ENCODE assay signal across 8 cellular contexts in genomic region chr2:152421521-152422367, GRCh38.
A peak's percentile ranks its signal among the peaks of the same experiment; 100 is the strongest.
DNase-seq lines count a peak whose midpoint lies in the region; ATAC-seq, FAIRE-seq and TF ChIP-seq lines count a peak whose summit lies in the region.

No MANE protein-coding gene starts in this region.

- no peak overlapping the region for H4K91ac ChIP-seq in neuronal stem cell (ENCODE audit: low read depth, low read length, poor library complexity)

- H3K27me3 ChIP-seq in keratinocyte (ENCODE audit: control insufficient read depth, extremely low read depth, insufficient read depth, low read length) (no peaks in the 10 kb centered on the region), neuronal stem cell (ENCODE audit: control insufficient read depth in 3 of 3, insufficient read depth in 3 of 3, low read depth in 1 of 3, low read length in 3 of 3) (no peaks in the 10 kb centered on the region)

- no peak overlapping the region for H3K4ac ChIP-seq in neuronal stem cell (ENCODE audit: low read length)

- no peak overlapping the region for H3K14ac ChIP-seq in neuronal stem cell (ENCODE audit: low read length)

- H2BK12ac ChIP-seq in neuronal stem cell (ENCODE audit: low read length), result no peak overlapping the region

- H3K36me3 ChIP-seq in keratinocyte (ENCODE audit: control insufficient read depth in 2 of 2, extremely low read depth in 1 of 2, insufficient read depth in 2 of 2, low read length in 2 of 2), result peaks cover 0 to 4% of the 10 kb centered on the region in 2 experiments
- peaks cover 0 to 12% of the 10 kb centered on the region in 2 donors for H3K36me3 ChIP-seq in neuronal stem cell (replicated peaks in 1 of 2; ENCODE audit: control insufficient read depth in 2 of 2, insufficient read depth in 2 of 2, low read length in 2 of 2)

- peak; percentile 92 for FAIRE-seq in keratinocyte (lab: Jason Lieb, UNC)

- peak overlapping the region; percentile 72 for H3K9ac ChIP-seq in keratinocyte (ENCODE audit: control insufficient read depth, extremely low read depth, insufficient read depth, low read length)
- no peak overlapping the region for H3K9ac ChIP-seq in neuronal stem cell (ENCODE audit: low read depth, low read length, poor library complexity)

- H4K20me1 ChIP-seq in keratinocyte (ENCODE audit: control insufficient read depth, extremely low read depth, insufficient read depth, low read length), result no peaks in the 10 kb centered on the region

- no peak overlapping the region for H4K8ac ChIP-seq in neuronal stem cell (ENCODE audit: low read depth, low read length)

- dilution Hi-C loops in keratinocyte (cut with MboI; ENCODE audit: extremely low pct_ligation_motif_present, low sequenced_read_pairs), result no loop called here

- H3K18ac ChIP-seq in neuronal stem cell (ENCODE audit: low read length), result no peak overlapping the region

- no peak overlapping the region for H2BK15ac ChIP-seq in neuronal stem cell (ENCODE audit: low read length)

- in situ Hi-C loops in G401 (cut with HindIII; ENCODE audit: low sequenced_read_pairs) (no loop called here), astrocyte of the cerebellum (cut with HindIII; ENCODE audit: low sequenced_read_pairs) (no loop called here)

- H3K79me2 ChIP-seq in keratinocyte (ENCODE audit: control insufficient read depth, insufficient read depth, low read length), result peaks cover 81% of the 10 kb centered on the region

- no peak overlapping the region for H3K23ac ChIP-seq in neuronal stem cell (ENCODE audit: low read depth, low read length, poor library complexity)

- no CpG with 5 or more reads among the region's 8 CpGs for WGBS in neuronal stem cell (ENCODE audit: extremely low coverage in 2 of 2, insufficient read length in 2 of 2, insufficient replicate concordance in 1 of 2), 2 donors

- no peak overlapping the region for H2BK120ac ChIP-seq in neuronal stem cell (ENCODE audit: low read depth, low read length)

- peaks cover 2% of the 10 kb centered on the region for H3K9me1 ChIP-seq in keratinocyte (ENCODE audit: control insufficient read depth, extremely low read depth, insufficient read depth, low read length)

- peak; percentile 72 for ATAC-seq in GM21786 (IDR thresholded peaks at IDR 0.05; ENCODE audit: unreplicated experiment)
- no peak for ATAC-seq in HG02870 (IDR thresholded peaks at IDR 0.05; ENCODE audit: unreplicated experiment)

- H3K4me3 ChIP-seq in astrocyte of the cerebellum (ENCODE audit: low read depth, low read length) (no peak overlapping the region), keratinocyte (ENCODE audit: control insufficient read depth in 2 of 3, extremely low read depth in 1 of 3, insufficient read depth in 2 of 3, low read depth in 1 of 3, low read length in 3 of 3) (peak overlapping the region in 2 of 3 experiments; percentile 39 to 44), neuronal stem cell (ENCODE audit: low read length in 2 of 2) (no peak overlapping the region)

- peak overlapping the region; percentile 84 for H3K4me2 ChIP-seq in keratinocyte (ENCODE audit: control insufficient read depth, extremely low read depth, insufficient read depth, low read depth, low read length)
- H3K4me2 ChIP-seq in neuronal stem cell (ENCODE audit: insufficient read depth, low read length, poor library complexity, severe bottlenecking), result no peak overlapping the region

- H3K27ac ChIP-seq in keratinocyte (ENCODE audit: control insufficient read depth, insufficient read depth, low read length) (peak overlapping the region; percentile 94), temporal lobe (ENCODE audit: low read depth, low read length) (peak overlapping the region; percentile 86), neuronal stem cell (replicated peaks; ENCODE audit: low read length) (no peak overlapping the region)

- peak; percentile 63 for DNase-seq in G401 (ENCODE audit: low spot score)
- peak; percentile 92 for DNase-seq in LHCN-M2 (ENCODE audit: low read depth)
- DNase-seq in astrocyte of the cerebellum (ENCODE audit: low read depth), result peak; percentile 94
- DNase-seq in keratinocyte (ENCODE audit: low read depth, low spot score), result peak; percentile 88
- no peak for DNase-seq in neuronal stem cell (ENCODE audit: low spot score)

- H2BK5ac ChIP-seq in neuronal stem cell (ENCODE audit: low read length), result no peak overlapping the region

- H2AK5ac ChIP-seq in neuronal stem cell (ENCODE audit: low read depth, low read length), result no peak overlapping the region

- peaks cover 3% of the 10 kb centered on the region for H3K79me1 ChIP-seq in neuronal stem cell (ENCODE audit: low read depth, low read length)

- no peaks in the 10 kb centered on the region for H3K9me3 ChIP-seq in keratinocyte (ENCODE audit: control insufficient read depth, low read depth, low read length)
- H3K9me3 ChIP-seq in neuronal stem cell (replicated peaks in 1 of 2; ENCODE audit: control insufficient read depth in 2 of 2, insufficient read depth in 1 of 2, low read depth in 1 of 2, low read length in 2 of 2), result no peaks in the 10 kb centered on the region

- TF ChIP-seq CTCF in astrocyte of the cerebellum (IDR thresholded peaks at IDR 0.05; ENCODE audit: low read depth, low read length, missing control alignments) (no peak), keratinocyte (optimal IDR thresholded peaks at IDR 0.05 in 1 of 3, IDR thresholded peaks at IDR 0.05 in 1 of 3, conservative IDR thresholded peaks at IDR 0.05 in 1 of 3; ENCODE audit: extremely low read depth in 1 of 3, insufficient read depth in 2 of 3, low read length in 3 of 3) (no peak)

- no peak overlapping the region for H2AFZ ChIP-seq in keratinocyte (ENCODE audit: control insufficient read depth, low read length)
- no peak overlapping the region for H2AFZ ChIP-seq in neuronal stem cell (ENCODE audit: low read length)

- H3K4me1 ChIP-seq in keratinocyte (ENCODE audit: control insufficient read depth, extremely low read depth, insufficient read depth, low read length), result peaks cover 43% of the 10 kb centered on the region
- H3K4me1 ChIP-seq in neuronal stem cell (ENCODE audit: control insufficient read depth in 2 of 2, insufficient read depth in 1 of 2, low read depth in 1 of 2, low read length in 2 of 2), result peaks cover 11 to 13% of the 10 kb centered on the region in 2 donors

Comparison
In these comparisons a context has a peak if more than half of its experiments do, and no peak if none do; other contexts are left out.
1. H3K4me3 ChIP-seq: peak in keratinocyte (2 of 3); none in astrocyte of the cerebellum (single experiment) and neuronal stem cell (0 of 2).